28 cellular contexts compared by ENCODE assay signal in genomic region chr2:26756337-26756736, GRCh38. TPM values are rescaled to one million over a fixed set of nuclear protein-coding genes. Genes with fewer than 3 reads are reported as not detected.
A peak's percentile ranks its signal among the peaks of the same experiment; 100 is the strongest.
DNase-seq lines count a peak whose midpoint lies in the region; ATAC-seq, FAIRE-seq and TF ChIP-seq lines count a peak whose summit lies in the region.
"Had no signal": no experiment of that assay in that cellular context is flagged by ENCODE, and none has a peak within 500 bp of the region (broad histone marks: within the 10 kb centered on the region; RNA-seq: fewer than 3 reads in every experiment).

No MANE protein-coding gene starts in this region.

- no peak for TF ChIP-seq CTCF in astrocyte (IDR thresholded peaks at IDR 0.05; ENCODE audit: insufficient read depth, low read depth, low read length)
- TF ChIP-seq CTCF in upper lobe of right lung (IDR thresholded peaks at IDR 0.05): no peak
- no peak for TF ChIP-seq CTCF in coronary artery (IDR thresholded peaks at IDR 0.05)
- no peak for TF ChIP-seq CTCF in WERI-Rb-1 (IDR thresholded peaks at IDR 0.05; ENCODE audit: low read depth, low read length)

- peak overlapping the region; percentile 34 for H3K4me3 Mint-ChIP-seq in astrocyte (ENCODE audit: unreplicated experiment)
- H3K4me3 Mint-ChIP-seq: activated CD4-positive, alpha-beta T cell treated with anti-CD3 and anti-CD28 coated beads, Interleukin-2, amount 10 ng/mL, durations not matched to agents 24 days and 14 days; activated naive CD8-positive, alpha-beta T cell; CD14-positive monocyte; HFFc6; immature natural killer cell; stimulated activated naive CD8-positive, alpha-beta T cell treated with anti-CD3 and anti-CD28 coated beads, Interleukin-15, Interleukin-2, amounts not matched to agents 100 ng/mL and 50 ng/mL, for 24 hours had no signal

- H3K4me1 Mint-ChIP-seq in astrocyte (ENCODE audit: low read depth, unreplicated experiment): peaks cover 19% of the 10 kb centered on the region

- H3K27me3 ChIP-seq in astrocyte (ENCODE audit: insufficient read depth, low read length) (no peaks in the 10 kb centered on the region), upper lobe of right lung (no peaks in the 10 kb centered on the region), WERI-Rb-1 (ENCODE audit: insufficient read depth, low read depth, severe bottlenecking) (no peaks in the 10 kb centered on the region)
- H3K27me3 ChIP-seq: breast epithelium, SJCRH30 had no signal

- H3K9me3 ChIP-seq in astrocyte (ENCODE audit: insufficient read depth, low read depth, low read length) (no peaks in the 10 kb centered on the region), upper lobe of right lung (no peaks in the 10 kb centered on the region), WERI-Rb-1 (ENCODE audit: severe bottlenecking) (no peaks in the 10 kb centered on the region)
- H3K9me3 ChIP-seq: breast epithelium, SJCRH30, thoracic aorta had no signal

- no peak overlapping the region for H3K4me2 ChIP-seq in astrocyte (ENCODE audit: low read length)

- no peak for FAIRE-seq in astrocyte (lab: Jason Lieb, UNC)
- FAIRE-seq: small intestine had no signal

- intact Hi-C loops in upper lobe of right lung (cut with DNase I): no loop called here

- H4K20me1 ChIP-seq in astrocyte (ENCODE audit: insufficient read depth, low read length): no peaks in the 10 kb centered on the region

- H3K4me3 ChIP-seq in astrocyte (ENCODE audit: insufficient read depth, low read depth, low read length): no peak overlapping the region
- H3K4me3 ChIP-seq in upper lobe of right lung: no peak overlapping the region
- H3K4me3 ChIP-seq in coronary artery: no peak overlapping the region
- no peak overlapping the region for H3K4me3 ChIP-seq in WERI-Rb-1 (ENCODE audit: low read depth, low read length)
- H3K4me3 ChIP-seq: breast epithelium, GM23248, SJCRH30, thoracic aorta had no signal

- DNase-seq in MV-4-11 (lab: John Stamatoyannopoulos, UW) (peak; percentile 86), astrocyte (ENCODE audit: low read depth) (no peak), kidney tubule cell (ENCODE audit: low spot score) (peak; percentile 32), upper lobe of right lung (no peak), coronary artery (ENCODE audit: low spot score) (no peak), WERI-Rb-1 (no peak)
- DNase-seq: activated CD4-positive, alpha-beta T cell treated with anti-CD3 and anti-CD28 coated beads, Interleukin-2, amount 10 ng/mL, durations not matched to agents 24 days and 14 days; DND-41; erythroblast; GF-D8; GM23248; HFFc6; immature natural killer cell; MM.1S; NCI-H1417 treated with DMSO at 0.1 percent for 48 hours; NCI-H2081; NCI-H2227 treated with DMSO at 0.1 percent for 48 hours; NCI-H526 treated with DMSO at 0.1 percent for 48 hours; SJCRH30; small intestine; T-helper 9 cell had no signal

- peak overlapping the region; percentile 84 for H3K27ac Mint-ChIP-seq in astrocyte (ENCODE audit: unreplicated experiment)
- H3K27ac Mint-ChIP-seq: activated CD4-positive, alpha-beta T cell treated with anti-CD3 and anti-CD28 coated beads, Interleukin-2, amount 10 ng/mL, durations not matched to agents 24 days and 14 days; activated naive CD8-positive, alpha-beta T cell; CD14-positive monocyte; HFFc6; immature natural killer cell; stimulated activated naive CD8-positive, alpha-beta T cell treated with anti-CD3 and anti-CD28 coated beads, Interleukin-15, Interleukin-2, amounts not matched to agents 100 ng/mL and 50 ng/mL, for 24 hours had no signal

- H3K9ac ChIP-seq in astrocyte (ENCODE audit: low read length): no peak overlapping the region
- H3K9ac ChIP-seq: GM23248, parathyroid adenoma had no signal

- peaks cover 17% of the 10 kb centered on the region for H3K4me1 ChIP-seq in astrocyte (ENCODE audit: insufficient read depth, low read length)
- peaks cover 11% of the 10 kb centered on the region for H3K4me1 ChIP-seq in upper lobe of right lung

- no peak overlapping the region for H2AFZ ChIP-seq in astrocyte (ENCODE audit: low read depth, low read length)
- H2AFZ ChIP-seq: GM23248, parathyroid adenoma had no signal

- peaks cover 2% of the 10 kb centered on the region for H3K27me3 Mint-ChIP-seq in astrocyte (ENCODE audit: low read depth, unreplicated experiment)
- H3K27me3 Mint-ChIP-seq: activated naive CD8-positive, alpha-beta T cell had no signal

- no peaks in the 10 kb centered on the region for H3K36me3 Mint-ChIP-seq in astrocyte (ENCODE audit: low read depth, unreplicated experiment)
- H3K36me3 Mint-ChIP-seq: CD14-positive monocyte, immature natural killer cell had no signal

- ATAC-seq in upper lobe of right lung (peak; percentile 58), HG02885 (IDR thresholded peaks at IDR 0.05; ENCODE audit: poor library complexity, unreplicated experiment) (no peak)

- H3K9me3 Mint-ChIP-seq in astrocyte (ENCODE audit: unreplicated experiment): peaks cover 1% of the 10 kb centered on the region
- H3K9me3 Mint-ChIP-seq: activated CD4-positive, alpha-beta T cell treated with anti-CD3 and anti-CD28 coated beads, Interleukin-2, amount 10 ng/mL, durations not matched to agents 24 days and 14 days; CD14-positive monocyte; HFFc6; stimulated activated naive CD8-positive, alpha-beta T cell treated with anti-CD3 and anti-CD28 coated beads, Interleukin-15, Interleukin-2, amounts not matched to agents 100 ng/mL and 50 ng/mL, for 24 hours had no signal

- H3K27ac ChIP-seq in astrocyte (ENCODE audit: low read depth, low read length): no peak overlapping the region
- H3K27ac ChIP-seq in upper lobe of right lung: no peak overlapping the region
- no peak overlapping the region for H3K27ac ChIP-seq in coronary artery
- no peak overlapping the region for H3K27ac ChIP-seq in WERI-Rb-1
- H3K27ac ChIP-seq: GM23248, parathyroid adenoma, SJCRH30, thoracic aorta had no signal

- no peaks in the 10 kb centered on the region for H3K79me2 ChIP-seq in astrocyte (ENCODE audit: insufficient read depth, low read length)
- H3K79me2 ChIP-seq: parathyroid adenoma had no signal

- no peaks in the 10 kb centered on the region for H3K36me3 ChIP-seq in astrocyte (ENCODE audit: insufficient read depth, low read length)
- no peaks in the 10 kb centered on the region for H3K36me3 ChIP-seq in upper lobe of right lung
- H3K36me3 ChIP-seq in WERI-Rb-1: no peaks in the 10 kb centered on the region
- H3K36me3 ChIP-seq: breast epithelium, SJCRH30, thoracic aorta had no signal

RNA-seq across cellular contexts. Expression of gene SLC35F6, which starts 7.7 kb away (rescaled TPM):
- total RNA-seq in astrocyte (41.9 and 42.5 TPM in 2 replicates), upper lobe of right lung (42.2 TPM)

RNA-seq across cellular contexts. Expression of gene CENPA, which starts 29.5 kb away (rescaled TPM):
- total RNA-seq in astrocyte (0.75 and 2.7 TPM in 2 replicates), upper lobe of right lung (0.78 TPM)
- total RNA-seq: thoracic aorta had no signal

Comparison
In these comparisons a context has a peak if more than half of its experiments do, and no peak if none do; other contexts are left out.
1. DNase-seq: peak in MV-4-11 (single experiment) and kidney tubule cell (single experiment); none in astrocyte (single experiment), upper lobe of right lung (single experiment), coronary artery (single experiment) and WERI-Rb-1 (single experiment).